8 cellular contexts compared by ENCODE assay signal in genomic region chr3:32421991-32422859, GRCh38. TPM values are rescaled to one million over a fixed set of nuclear protein-coding genes. Genes with fewer than 3 reads are reported as not detected.
A peak's percentile ranks its signal among the peaks of the same experiment; 100 is the strongest.
DNase-seq lines count a peak whose midpoint lies in the region; ATAC-seq and TF ChIP-seq lines count a peak whose summit lies in the region.

No MANE protein-coding gene starts in this region.

- ATAC-seq in activated T-cell treated with anti-CD3 and anti-CD28 coated beads, Interleukin-2, amount 50 U/mL, for 72 hours (replicated peaks in 1 of 2) = no peak
- ATAC-seq in effector memory CD8-positive, alpha-beta T cell (replicated peaks) = no peak
- no peak for ATAC-seq in HG03039 (IDR thresholded peaks at IDR 0.05; ENCODE audit: unreplicated experiment)

- peak overlapping the region; percentile 71 for H3K4me2 ChIP-seq in OCI-LY3 (ENCODE audit: low read length)

- H3K9ac ChIP-seq in OCI-LY3 (ENCODE audit: low read length) = peak overlapping the region; percentile 51; the same call in 1 of the 2 replicates
- H3K9ac ChIP-seq in endodermal cell (ENCODE audit: extremely low read depth, low read length, poor library complexity, severe bottlenecking) = no peak overlapping the region

- H3K9me3 ChIP-seq in OCI-LY3 (ENCODE audit: insufficient read depth, low read length) (no peaks in the 10 kb centered on the region), endodermal cell (ENCODE audit: control insufficient read depth, low read length) (peaks cover 7% of the 10 kb centered on the region)

- H3K9me3 Mint-ChIP-seq in activated T-cell treated with anti-CD3 and anti-CD28 coated beads, Interleukin-2, amount 50 U/mL, for 72 hours = peaks cover 0 to 5% of the 10 kb centered on the region in 2 donors
- no peaks in the 10 kb centered on the region for H3K9me3 Mint-ChIP-seq in effector memory CD8-positive, alpha-beta T cell
- H3K9me3 Mint-ChIP-seq in endodermal cell = peaks cover 8% of the 10 kb centered on the region

- H4K20me1 ChIP-seq in OCI-LY3 (ENCODE audit: insufficient read depth, low read length) = no peaks in the 10 kb centered on the region

- no peak for DNase-seq in activated T-cell treated with anti-CD3 and anti-CD28 coated beads, Interleukin-2, amount 50 U/mL, for 72 hours
- no peak for DNase-seq in activated T-cell treated with anti-CD3 and anti-CD28 coated beads, Interleukin-2, amount 50 U/mL, for 1 hour
- no peak for DNase-seq in effector memory CD8-positive, alpha-beta T cell
- peak; percentile 94 for DNase-seq in myocyte (ENCODE audit: low read depth)
- DNase-seq in globus pallidus (ENCODE audit: low spot score) = no peak
- no peak for DNase-seq in endodermal cell

- H3K4me3 Mint-ChIP-seq in activated T-cell treated with anti-CD3 and anti-CD28 coated beads, Interleukin-2, amount 50 U/mL, for 72 hours = peak overlapping the region in 1 of 2 donors; percentile 86
- peak overlapping the region in 1 of 2 donors; percentile 66 for H3K4me3 Mint-ChIP-seq in effector memory CD8-positive, alpha-beta T cell
- H3K4me3 Mint-ChIP-seq in endodermal cell = no peak overlapping the region

- no peak overlapping the region for H2AFZ ChIP-seq in OCI-LY3 (ENCODE audit: low read depth, low read length)

- peak overlapping the region; percentile 36; the same call in 1 of the 2 replicates for H3K4me3 ChIP-seq in OCI-LY3 (ENCODE audit: low read length)
- no peak overlapping the region for H3K4me3 ChIP-seq in endodermal cell (ENCODE audit: low read length)

- H3K27me3 Mint-ChIP-seq in activated T-cell treated with anti-CD3 and anti-CD28 coated beads, Interleukin-2, amount 50 U/mL, for 72 hours (ENCODE audit: low read depth) = no peaks in the 10 kb centered on the region
- H3K27me3 Mint-ChIP-seq in effector memory CD8-positive, alpha-beta T cell = no peaks in the 10 kb centered on the region
- H3K27me3 Mint-ChIP-seq in endodermal cell (ENCODE audit: insufficient read depth) = no peaks in the 10 kb centered on the region

- H3K79me2 ChIP-seq in OCI-LY3 (ENCODE audit: low read length) = peaks cover 65% of the 10 kb centered on the region

- peaks cover 75% of the 10 kb centered on the region for H3K4me1 ChIP-seq in OCI-LY3 (ENCODE audit: low read length)
- H3K4me1 ChIP-seq in endodermal cell (ENCODE audit: control insufficient read depth, insufficient read depth, low read length) = peaks cover 3% of the 10 kb centered on the region

- peaks cover 95% of the 10 kb centered on the region for H3K4me1 Mint-ChIP-seq in activated T-cell treated with anti-CD3 and anti-CD28 coated beads, Interleukin-2, amount 50 U/mL, for 72 hours (ENCODE audit: low read depth)
- H3K4me1 Mint-ChIP-seq in effector memory CD8-positive, alpha-beta T cell (ENCODE audit: low read depth in 2 of 2) = peaks cover 42 to 76% of the 10 kb centered on the region in 2 donors
- H3K4me1 Mint-ChIP-seq in endodermal cell = peaks cover 15% of the 10 kb centered on the region

- no peak for TF ChIP-seq CTCF in OCI-LY3 (IDR thresholded peaks at IDR 0.05; ENCODE audit: low read depth, low read length)
- no peak for TF ChIP-seq CTCF in endodermal cell (conservative IDR thresholded peaks at IDR 0.05)

- H3K36me3 ChIP-seq in OCI-LY3 (replicated peaks; ENCODE audit: low read depth, low read length) = peaks cover 5% of the 10 kb centered on the region
- H3K36me3 ChIP-seq in endodermal cell (ENCODE audit: control insufficient read depth, insufficient read depth, low read length) = no peaks in the 10 kb centered on the region

- 87 to 88% methylated on average over 7 to 10 of the region's 10 CpGs for WGBS in endodermal cell (ENCODE audit: insufficient coverage in 1 of 2, insufficient read length in 1 of 2), 2 experiments

- peaks cover 4 to 8% of the 10 kb centered on the region in 2 donors for H3K36me3 Mint-ChIP-seq in activated T-cell treated with anti-CD3 and anti-CD28 coated beads, Interleukin-2, amount 50 U/mL, for 72 hours (ENCODE audit: insufficient read depth in 2 of 2)
- H3K36me3 Mint-ChIP-seq in effector memory CD8-positive, alpha-beta T cell (ENCODE audit: insufficient read depth) = peaks cover 5% of the 10 kb centered on the region
- no peaks in the 10 kb centered on the region for H3K36me3 Mint-ChIP-seq in endodermal cell (ENCODE audit: low read depth)

- peak overlapping the region; percentile 52 for H3K27ac Mint-ChIP-seq in activated T-cell treated with anti-CD3 and anti-CD28 coated beads, Interleukin-2, amount 50 U/mL, for 72 hours
- peak overlapping the region; percentile 74 to 92 for H3K27ac Mint-ChIP-seq in effector memory CD8-positive, alpha-beta T cell
- H3K27ac Mint-ChIP-seq in endodermal cell = no peak overlapping the region

- no peaks in the 10 kb centered on the region for H3K27me3 ChIP-seq in OCI-LY3 (ENCODE audit: low read depth, low read length)
- no peaks in the 10 kb centered on the region for H3K27me3 ChIP-seq in endodermal cell (ENCODE audit: control insufficient read depth, insufficient read depth, low read length, poor library complexity, severe bottlenecking)

- H3K27ac ChIP-seq in OCI-LY3 (ENCODE audit: low read length) (peak overlapping the region; percentile 90), endodermal cell (ENCODE audit: low read depth, low read length) (no peak overlapping the region)

RNA-seq across cellular contexts. Expression of gene CMTM7, which starts 30.6 kb away (rescaled TPM):
- 10 to 100 TPM; 61.0 to 72.3 TPM for total RNA-seq in activated T-cell treated with anti-CD3 and anti-CD28 coated beads, Interleukin-2, amount 50 U/mL, for 72 hours
- 10.2 and 15.2 TPM in 2 replicates for total RNA-seq in myocyte
- 6.1 TPM for polyA plus RNA-seq in myocyte (2012)
- 10 to 100 TPM; 11.1 TPM for total RNA-seq in endodermal cell
- 32.5 TPM for polyA plus RNA-seq in endodermal cell (2013, experiment 1 of 2)
- 32.2 TPM for polyA plus RNA-seq in endodermal cell (2013, experiment 2 of 2)
